11 cellular contexts compared by ENCODE assay signal in the genomic region with DNA sequence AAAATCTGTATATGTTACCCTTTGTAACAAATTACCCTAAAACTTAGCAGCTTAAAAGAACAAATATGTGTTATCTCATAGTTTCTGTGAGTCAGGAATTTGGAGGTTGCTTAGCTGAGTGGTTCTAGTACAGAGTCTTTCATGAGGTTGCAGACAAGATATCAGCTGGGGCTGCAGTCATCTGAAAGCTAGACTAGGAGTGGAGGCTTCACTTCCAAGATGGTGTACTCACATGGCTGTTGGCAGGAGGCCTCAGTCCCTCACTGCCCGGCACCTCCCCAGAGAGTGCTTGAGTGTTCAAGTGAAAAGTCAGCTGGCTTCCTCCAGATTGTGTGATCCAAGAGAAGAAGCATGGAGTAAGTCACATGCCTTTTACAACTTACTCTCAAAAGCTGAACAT. TPM values are rescaled to one million over a fixed set of nuclear protein-coding genes. Genes with fewer than 3 reads are reported as not detected.
DNase-seq lines count a peak whose midpoint lies in the region; ATAC-seq and TF ChIP-seq lines count a peak whose summit lies in the region.
"Had no signal": no experiment of that assay in that cellular context is flagged by ENCODE, and none has a peak within 500 bp of the region (broad histone marks: within the 10 kb centered on the region; RNA-seq: fewer than 3 reads in every experiment).

No MANE protein-coding gene starts in this region.

- H3K27ac ChIP-seq in colonic mucosa: no peak overlapping the region
- H3K27ac ChIP-seq in naive thymus-derived CD4-positive, alpha-beta T cell (ENCODE audit: low read depth, low read length): no peak overlapping the region

- H3K27me3 ChIP-seq in colonic mucosa: no peaks in the 10 kb centered on the region
- no peaks in the 10 kb centered on the region for H3K27me3 ChIP-seq in naive thymus-derived CD4-positive, alpha-beta T cell (ENCODE audit: control insufficient read depth in 2 of 2, insufficient read depth in 2 of 2, low read length in 2 of 2)

- H3K9ac ChIP-seq in colonic mucosa (ENCODE audit: low read depth in 2 of 2, low read length in 2 of 2): no peak overlapping the region

- POLR2A ChIA-PET in naive thymus-derived CD4-positive, alpha-beta T cell (lab: Charles Lee): no interaction called here

- no peaks in the 10 kb centered on the region for H3K36me3 ChIP-seq in colonic mucosa
- no peaks in the 10 kb centered on the region for H3K36me3 ChIP-seq in naive thymus-derived CD4-positive, alpha-beta T cell (ENCODE audit: control insufficient read depth in 2 of 3, insufficient read depth in 3 of 3, low read length in 3 of 3)

- no peaks in the 10 kb centered on the region for H3K36me3 Mint-ChIP-seq in activated naive CD4-positive, alpha-beta T cell treated with anti-CD3 and anti-CD28 coated beads, Interleukin-2, amount 50 U/mL, for 72 hours
- no peaks in the 10 kb centered on the region for H3K36me3 Mint-ChIP-seq in activated naive CD4-positive, alpha-beta T cell treated with anti-CD3 and anti-CD28 coated beads, Interleukin-2, amount 10 ng/mL, durations not matched to agents 7 days and 5 days
- H3K36me3 Mint-ChIP-seq in type B pancreatic cell: no peaks in the 10 kb centered on the region
- H3K36me3 Mint-ChIP-seq in naive thymus-derived CD4-positive, alpha-beta T cell: peaks cover 0 to 14% (median 7%) of the 10 kb centered on the region in 5 donors
- H3K36me3 Mint-ChIP-seq: naive B cell had no signal

- no peaks in the 10 kb centered on the region for H3K9me3 Mint-ChIP-seq in activated naive CD4-positive, alpha-beta T cell treated with anti-CD3 and anti-CD28 coated beads, Interleukin-2, amount 50 U/mL, for 72 hours
- H3K9me3 Mint-ChIP-seq in activated naive CD4-positive, alpha-beta T cell treated with anti-CD3 and anti-CD28 coated beads, Interleukin-2, amount 10 ng/mL, durations not matched to agents 7 days and 5 days: no peaks in the 10 kb centered on the region
- no peaks in the 10 kb centered on the region for H3K9me3 Mint-ChIP-seq in type B pancreatic cell
- H3K9me3 Mint-ChIP-seq in naive thymus-derived CD4-positive, alpha-beta T cell: no peaks in the 10 kb centered on the region
- H3K9me3 Mint-ChIP-seq: naive B cell; stimulated activated naive B cell treated with anti-CD40 and anti-IgM and Interleukin-4, amounts not matched to agents 10 μg/mL and 1 μg/mL and 100 μg/mL, for 72 hours had no signal

- TF ChIP-seq CTCF in colonic mucosa (IDR thresholded peaks at IDR 0.05) (no peak), type B pancreatic cell (conservative IDR thresholded peaks at IDR 0.05) (no peak)

- no peak overlapping the region for H3K4me3 ChIP-seq in colonic mucosa
- H3K4me3 ChIP-seq in naive thymus-derived CD4-positive, alpha-beta T cell (ENCODE audit: low read length): no peak overlapping the region

- H3K4me1 Mint-ChIP-seq in activated naive CD4-positive, alpha-beta T cell treated with anti-CD3 and anti-CD28 coated beads, Interleukin-2, amount 10 ng/mL, durations not matched to agents 7 days and 5 days: no peaks in the 10 kb centered on the region
- no peaks in the 10 kb centered on the region for H3K4me1 Mint-ChIP-seq in type B pancreatic cell (ENCODE audit: unreplicated experiment)
- H3K4me1 Mint-ChIP-seq in naive thymus-derived CD4-positive, alpha-beta T cell: peaks cover 0 to 12% (median 0%) of the 10 kb centered on the region in 7 donors

- intact Hi-C loops in colonic mucosa (cut with DNase I) (no loop called here), left colon (cut with DNase I, micrococcal nuclease) (no loop called here)
- intact Hi-C loops in naive thymus-derived CD4-positive, alpha-beta T cell (cut with micrococcal nuclease): no loop called here

- ATAC-seq in activated naive CD4-positive, alpha-beta T cell treated with anti-CD3 and anti-CD28 coated beads, Interleukin-2, amount 50 U/mL, for 72 hours: peak; percentile 9 to 82
- ATAC-seq in left colon: peak; percentile 48
- no peak for ATAC-seq in HG03139 (IDR thresholded peaks at IDR 0.05; ENCODE audit: unreplicated experiment)
- ATAC-seq in naive thymus-derived CD4-positive, alpha-beta T cell: no peak

- no peaks in the 10 kb centered on the region for H3K4me1 ChIP-seq in colonic mucosa
- no peaks in the 10 kb centered on the region for H3K4me1 ChIP-seq in naive thymus-derived CD4-positive, alpha-beta T cell (ENCODE audit: control insufficient read depth in 2 of 2, insufficient read depth in 2 of 2, low read length in 2 of 2)

- H3K27me3 Mint-ChIP-seq in activated naive CD4-positive, alpha-beta T cell treated with anti-CD3 and anti-CD28 coated beads, Interleukin-2, amount 10 ng/mL, durations not matched to agents 7 days and 5 days: no peaks in the 10 kb centered on the region
- H3K27me3 Mint-ChIP-seq in type B pancreatic cell: no peaks in the 10 kb centered on the region
- H3K27me3 Mint-ChIP-seq in naive thymus-derived CD4-positive, alpha-beta T cell: no peaks in the 10 kb centered on the region
- H3K27me3 Mint-ChIP-seq: naive B cell; stimulated activated naive B cell treated with anti-CD40 and anti-IgM and Interleukin-4, amounts not matched to agents 10 μg/mL and 1 μg/mL and 100 μg/mL, for 72 hours had no signal

- no peaks in the 10 kb centered on the region for H3K9me3 ChIP-seq in colonic mucosa
- no peaks in the 10 kb centered on the region for H3K9me3 ChIP-seq in naive thymus-derived CD4-positive, alpha-beta T cell (ENCODE audit: control insufficient read depth in 2 of 3, low read length in 3 of 3)

- H3K27ac Mint-ChIP-seq in activated naive CD4-positive, alpha-beta T cell treated with anti-CD3 and anti-CD28 coated beads, Interleukin-2, amount 50 U/mL, for 72 hours: no peak overlapping the region
- no peak overlapping the region for H3K27ac Mint-ChIP-seq in activated naive CD4-positive, alpha-beta T cell treated with anti-CD3 and anti-CD28 coated beads, Interleukin-2, amount 10 ng/mL, durations not matched to agents 7 days and 5 days
- H3K27ac Mint-ChIP-seq in type B pancreatic cell: peak overlapping the region; percentile 73
- H3K27ac Mint-ChIP-seq in naive thymus-derived CD4-positive, alpha-beta T cell: no peak overlapping the region
- H3K27ac Mint-ChIP-seq: stimulated activated naive B cell treated with anti-CD40 and anti-IgM and Interleukin-4, amounts not matched to agents 10 μg/mL and 1 μg/mL and 100 μg/mL, for 72 hours had no signal

- CTCF ChIA-PET in activated naive CD4-positive, alpha-beta T cell treated with anti-CD3 and anti-CD28 coated beads, Interleukin-2, amount 10 ng/mL, durations not matched to agents 7 days and 5 days (lab: Charles Lee): interaction anchor here (1.5 to 2.4 kb wide), 3 partner anchors 10 to 28 kb away, joined by 4 to 8 read pairs (median 6); no protein-coding TSS in a partner anchor
- CTCF ChIA-PET in naive thymus-derived CD4-positive, alpha-beta T cell (lab: Charles Lee): no interaction called here

- no peak overlapping the region for H3K4me3 Mint-ChIP-seq in activated naive CD4-positive, alpha-beta T cell treated with anti-CD3 and anti-CD28 coated beads, Interleukin-2, amount 10 ng/mL, durations not matched to agents 7 days and 5 days
- H3K4me3 Mint-ChIP-seq in type B pancreatic cell: no peak overlapping the region
- no peak overlapping the region for H3K4me3 Mint-ChIP-seq in naive thymus-derived CD4-positive, alpha-beta T cell
- H3K4me3 Mint-ChIP-seq: naive B cell; stimulated activated naive B cell treated with anti-CD40 and anti-IgM and Interleukin-4, amounts not matched to agents 10 μg/mL and 1 μg/mL and 100 μg/mL, for 72 hours had no signal

- no peak for DNase-seq in activated naive CD4-positive, alpha-beta T cell treated with anti-CD3 and anti-CD28 coated beads, Interleukin-2, amount 50 U/mL, for 72 hours (ENCODE audit: low spot score in 2 of 2)
- no peak for DNase-seq in activated naive CD4-positive, alpha-beta T cell treated with anti-CD3 and anti-CD28 coated beads, Interleukin-2, amount 10 ng/mL, durations not matched to agents 7 days and 5 days
- DNase-seq in colonic mucosa (peak; percentile 34), left colon (no peak), type B pancreatic cell (ENCODE audit: extremely low spot score, unreplicated experiment) (no peak), NCI-H146 (lab: John Stamatoyannopoulos, UW) (no peak)
- DNase-seq in naive thymus-derived CD4-positive, alpha-beta T cell: no peak
- DNase-seq: naive B cell; NCI-H2029; stimulated activated naive B cell treated with anti-CD40 and anti-IgM and Interleukin-4, amounts not matched to agents 10 μg/mL and 1 μg/mL and 100 μg/mL, for 72 hours had no signal

RNA-seq across cellular contexts. Expression of a gene that starts 16.9 kb away (rescaled TPM):
- 10 to 100 TPM; 69.3 to 72.9 TPM for total RNA-seq in activated naive CD4-positive, alpha-beta T cell treated with anti-CD3 and anti-CD28 coated beads, Interleukin-2, amount 50 U/mL, for 72 hours
- total RNA-seq in colonic mucosa: 100 to 1,000 TPM in 1 of 2 donors, 10 to 100 TPM in 1; 42.5 to 103 TPM
- total RNA-seq in left colon: 10 to 100 TPM; 34.8 to 47.6 TPM
- 72.6 and 105 TPM in 2 replicates for total RNA-seq in type B pancreatic cell (ENCODE audit: low replicate concordance)
- 10 to 100 TPM in 4 of 5 experiments, 1 to 10 TPM in 1; 9.5 to 39.2 (median 10.8) TPM for total RNA-seq in naive thymus-derived CD4-positive, alpha-beta T cell
- 10 to 100 TPM; 18.9 to 30.0 TPM for polyA plus RNA-seq in naive thymus-derived CD4-positive, alpha-beta T cell

RNA-seq across cellular contexts. Expression of a gene that starts 42.9 kb away (rescaled TPM):
- 10 to 100 TPM in 1 of 2 donors, 1 to 10 TPM in 1; 8.2 to 17.2 TPM for total RNA-seq in activated naive CD4-positive, alpha-beta T cell treated with anti-CD3 and anti-CD28 coated beads, Interleukin-2, amount 50 U/mL, for 72 hours
- total RNA-seq in colonic mucosa (10 to 100 TPM in 1 of 2 donors, 1 to 10 TPM in 1; 9.5 to 14.0 TPM), left colon (10 to 100 TPM; 12.7 to 14.5 TPM), type B pancreatic cell (ENCODE audit: low replicate concordance) (10.9 and 11.4 TPM in 2 replicates)
- total RNA-seq in naive thymus-derived CD4-positive, alpha-beta T cell: 10 to 100 TPM; 17.3 to 24.6 (median 19.2) TPM
- 1 to 10 TPM; 6.1 to 6.5 TPM for polyA plus RNA-seq in naive thymus-derived CD4-positive, alpha-beta T cell

Comparison
In these comparisons a context has a peak if more than half of its experiments do, and no peak if none do; other contexts are left out.
1. ATAC-seq: peak in activated naive CD4-positive, alpha-beta T cell treated with anti-CD3 and anti-CD28 coated beads, Interleukin-2, amount 50 U/mL, for 72 hours (2 of 2) and left colon (single experiment); none in HG03139 (single experiment) and naive thymus-derived CD4-positive, alpha-beta T cell (single experiment).